In genomic region chr20:48740269-48740603, GRCh38 we compare ENCODE assay signal across 20 cellular contexts.
A peak's percentile ranks its signal among the peaks of the same experiment; 100 is the strongest.
DNase-seq lines count a peak whose midpoint lies in the region; ATAC-seq, FAIRE-seq and TF ChIP-seq lines count a peak whose summit lies in the region.
"Had no signal": no experiment of that assay in that cellular context is flagged by ENCODE, and none has a peak within 500 bp of the region (broad histone marks: within the 10 kb centered on the region; RNA-seq: fewer than 3 reads in every experiment).

No MANE protein-coding gene starts in this region.

- ATAC-seq in CD8-positive, alpha-beta T cell = no peak
- no peak for ATAC-seq in activated CD8-positive, alpha-beta T cell treated with anti-CD3 and anti-CD28 coated beads for 36 hours
- ATAC-seq in memory B cell (ENCODE audit: low read depth) (no peak), GM21619 (IDR thresholded peaks at IDR 0.05; ENCODE audit: unreplicated experiment) (no peak), HG02642 (IDR thresholded peaks at IDR 0.05; ENCODE audit: poor library complexity, unreplicated experiment) (no peak)
- ATAC-seq: Panc1, pancreas had no signal

- peaks cover 83% of the 10 kb centered on the region for H3K36me3 Mint-ChIP-seq in CD8-positive, alpha-beta T cell
- peaks cover 52% of the 10 kb centered on the region for H3K36me3 Mint-ChIP-seq in activated CD8-positive, alpha-beta T cell treated with anti-CD3 and anti-CD28 coated beads for 36 hours (ENCODE audit: low read depth)
- H3K36me3 Mint-ChIP-seq in memory B cell = peaks cover 34% of the 10 kb centered on the region

- H3K4me1 ChIP-seq in CD8-positive, alpha-beta T cell (ENCODE audit: insufficient read depth, low read length) = peaks cover 52% of the 10 kb centered on the region
- H3K4me1 ChIP-seq: pancreas had no signal

- no peak for TF ChIP-seq CTCF in CD8-positive, alpha-beta T cell (IDR thresholded peaks at IDR 0.05)
- TF ChIP-seq CTCF in activated CD8-positive, alpha-beta T cell treated with anti-CD3 and anti-CD28 coated beads for 36 hours (IDR thresholded peaks at IDR 0.05) = no peak
- no peak for TF ChIP-seq CTCF in foreskin fibroblast (IDR thresholded peaks at IDR 0.05; ENCODE audit: low read depth, low read length)

- H3K9me3 ChIP-seq in CD8-positive, alpha-beta T cell (ENCODE audit: low read length) = no peaks in the 10 kb centered on the region
- H3K9me3 ChIP-seq: pancreas, SK-N-SH, stomach had no signal

- H3K4me3 ChIP-seq in CD8-positive, alpha-beta T cell (ENCODE audit: low read depth, low read length) = no peak overlapping the region
- no peak overlapping the region for H3K4me3 ChIP-seq in foreskin fibroblast (ENCODE audit: low read depth in 1 of 2, low read length in 2 of 2)
- H3K4me3 ChIP-seq: pancreas, skin epidermis, stomach had no signal

- intact Hi-C loops in CD8-positive, alpha-beta T cell (cut with DNase I, micrococcal nuclease) = no loop called here
- intact Hi-C loops in activated CD8-positive, alpha-beta T cell treated with anti-CD3 and anti-CD28 coated beads for 36 hours (cut with micrococcal nuclease) = no loop called here

- H3K27me3 Mint-ChIP-seq in CD8-positive, alpha-beta T cell (ENCODE audit: low read depth) = no peaks in the 10 kb centered on the region
- no peaks in the 10 kb centered on the region for H3K27me3 Mint-ChIP-seq in activated CD8-positive, alpha-beta T cell treated with anti-CD3 and anti-CD28 coated beads for 36 hours
- H3K27me3 Mint-ChIP-seq in memory B cell = no peaks in the 10 kb centered on the region

- CTCF ChIA-PET in CD8-positive, alpha-beta T cell (lab: Charles Lee) = interaction anchor here (1.0 to 1.1 kb wide), 2 partner anchors 8 to 10 kb away, joined by 3 read pairs; no protein-coding TSS in a partner anchor
- CTCF ChIA-PET in activated CD8-positive, alpha-beta T cell treated with anti-CD3 and anti-CD28 coated beads for 36 hours (lab: Charles Lee) = interaction anchor here (1.7 kb wide), 1 partner anchor 49 kb away, joined by 4 read pairs; no protein-coding TSS in a partner anchor

- H3K27ac Mint-ChIP-seq in CD8-positive, alpha-beta T cell = peak overlapping the region; percentile 89
- peak overlapping the region; percentile 95 for H3K27ac Mint-ChIP-seq in activated CD8-positive, alpha-beta T cell treated with anti-CD3 and anti-CD28 coated beads for 36 hours
- no peak overlapping the region for H3K27ac Mint-ChIP-seq in memory B cell

- DNase-seq in CD8-positive, alpha-beta T cell = no peak
- no peak for DNase-seq in GM18507 (ENCODE audit: extremely low spot score, insufficient read length, low read depth)
- DNase-seq in activated CD8-positive, alpha-beta T cell treated with anti-CD3 and anti-CD28 coated beads for 36 hours = no peak
- no peak for DNase-seq in memory B cell (ENCODE audit: low spot score in 2 of 2)
- no peak for DNase-seq in foreskin fibroblast
- DNase-seq: activated T-cell treated with anti-CD3 and anti-CD28 coated beads, Interleukin-2, amount 50 U/mL, for 1 hour; anterior cingulate cortex; erythroblast; head of caudate nucleus; KG1; NCI-H1105; NCI-H69; pancreas; stomach had no signal

- H3K27me3 ChIP-seq in CD8-positive, alpha-beta T cell (ENCODE audit: insufficient read depth, low read length) = no peaks in the 10 kb centered on the region
- H3K27me3 ChIP-seq: pancreas, stomach had no signal

- H3K9me3 Mint-ChIP-seq in CD8-positive, alpha-beta T cell = no peaks in the 10 kb centered on the region
- no peaks in the 10 kb centered on the region for H3K9me3 Mint-ChIP-seq in activated CD8-positive, alpha-beta T cell treated with anti-CD3 and anti-CD28 coated beads for 36 hours
- no peaks in the 10 kb centered on the region for H3K9me3 Mint-ChIP-seq in memory B cell

- peak; percentile 39 for FAIRE-seq in GM18507 (lab: Jason Lieb, UNC)
- FAIRE-seq: colon, pancreas had no signal

- peaks cover 39% of the 10 kb centered on the region for H3K36me3 ChIP-seq in CD8-positive, alpha-beta T cell (ENCODE audit: insufficient read depth, low read length)
- H3K36me3 ChIP-seq: pancreas had no signal

- POLR2A ChIA-PET in CD8-positive, alpha-beta T cell (lab: Charles Lee) = interaction anchor here (2.4 kb wide), 1 partner anchor 88 kb away, joined by 10 read pairs; the partner anchor contains the start of gene PREX1
- POLR2A ChIA-PET in activated CD8-positive, alpha-beta T cell treated with anti-CD3 and anti-CD28 coated beads for 36 hours (lab: Charles Lee) = interaction anchor here (0.7 to 9.3 kb wide), 13 partner anchors 8 to 446 kb away, joined by 3 to 81 read pairs (median 4); no protein-coding TSS in a partner anchor

- H3K4me3 Mint-ChIP-seq in CD8-positive, alpha-beta T cell = no peak overlapping the region
- no peak overlapping the region for H3K4me3 Mint-ChIP-seq in activated CD8-positive, alpha-beta T cell treated with anti-CD3 and anti-CD28 coated beads for 36 hours
- H3K4me3 Mint-ChIP-seq in memory B cell = peak overlapping the region; percentile 17

- peaks cover 58% of the 10 kb centered on the region for H3K4me1 Mint-ChIP-seq in CD8-positive, alpha-beta T cell (ENCODE audit: low read depth)
- H3K4me1 Mint-ChIP-seq in activated CD8-positive, alpha-beta T cell treated with anti-CD3 and anti-CD28 coated beads for 36 hours (ENCODE audit: low read depth) = peaks cover 58% of the 10 kb centered on the region
- peaks cover 57% of the 10 kb centered on the region for H3K4me1 Mint-ChIP-seq in memory B cell

- H3K27ac ChIP-seq in CD8-positive, alpha-beta T cell (ENCODE audit: low read depth, low read length) = no peak overlapping the region
- H3K27ac ChIP-seq: pancreas, stomach had no signal
